ENCODE assay signal across 23 cellular contexts in genomic region chr6:8736046-8736877, GRCh38.
DNase-seq lines count a peak whose midpoint lies in the region; ATAC-seq and TF ChIP-seq lines count a peak whose summit lies in the region.
"Had no signal": no experiment of that assay in that cellular context is flagged by ENCODE, and none has a peak within 500 bp of the region (broad histone marks: within the 10 kb centered on the region; RNA-seq: fewer than 3 reads in every experiment).

No MANE protein-coding gene starts in this region.

- H3K27ac ChIP-seq in lower lobe of right lung, result no peak overlapping the region
- H3K27ac ChIP-seq: left ventricle myocardium inferior, pancreas had no signal

- H3K9me3 ChIP-seq in lower lobe of right lung, result no peaks in the 10 kb centered on the region
- H3K9me3 ChIP-seq: pancreas had no signal

- intact Hi-C loops in lower lobe of right lung (cut with DNase I), result no loop called here

- in situ Hi-C loops in SK-MEL-5 (cut with HindIII; ENCODE audit: low pct_unique_long_range_greater_than_20kb, low sequenced_read_pairs), result no loop called here

- DNase-seq in H4 (ENCODE audit: low spot score) (peak; percentile 10), SK-MEL-5 (ENCODE audit: low read depth, low spot score) (peak; percentile 45), epithelial cell of esophagus (ENCODE audit: low read depth) (peak; percentile 7), retinal pigment epithelial cell (ENCODE audit: low read depth) (peak; percentile 19), lower lobe of right lung (no peak), NCI-H1417 (lab: John Stamatoyannopoulos, UW) (no peak)
- DNase-seq: activated B cell treated with CpG ODN at 0.5 μM for 24 hours; activated CD4-positive, alpha-beta T cell treated with anti-CD3 and anti-CD28 coated beads, Interleukin-2, amount 50 U/mL, for 48 hours; activated CD8-positive, alpha-beta memory T cell treated with anti-CD3 and anti-CD28 coated beads, Interleukin-2, amount 50 U/mL, for 48 hours; CD4-positive, alpha-beta memory T cell; DMS53; effector CD8-positive, alpha-beta T cell; erythroblast; H7; KG1; left ventricle myocardium inferior; NCI-H187 treated with DMSO at 0.1 percent for 48 hours; nephron progenitor cell; pancreas; stimulated activated naive CD8-positive, alpha-beta T cell treated with anti-CD3 and anti-CD28 coated beads, Interleukin-15, amount 100 ng/mL, for 72 hours; trophoblast cell had no signal

- no peak for TF ChIP-seq CTCF in epithelial cell of esophagus (IDR thresholded peaks at IDR 0.05; ENCODE audit: insufficient read depth, low read depth, low read length, missing control alignments)
- TF ChIP-seq CTCF in retinal pigment epithelial cell (conservative IDR thresholded peaks at IDR 0.05; ENCODE audit: low read depth, low read length), result no peak
- no peak for TF ChIP-seq CTCF in lower lobe of right lung (IDR thresholded peaks at IDR 0.05)

- ATAC-seq in GM18519 (IDR thresholded peaks at IDR 0.05; ENCODE audit: low FRiP score, unreplicated experiment) (no peak), lower lobe of right lung (no peak)
- ATAC-seq: activated naive CD4-positive, alpha-beta T cell treated with anti-CD3 and anti-CD28 coated beads, Interleukin-2, amount 50 U/mL, for 72 hours; pancreas; stimulated activated naive CD8-positive, alpha-beta T cell treated with anti-CD3 and anti-CD28 coated beads, Interleukin-15, amount 100 ng/mL, for 72 hours had no signal

- no peaks in the 10 kb centered on the region for H3K36me3 ChIP-seq in lower lobe of right lung
- H3K36me3 ChIP-seq: left ventricle myocardium inferior, pancreas had no signal

- H3K4me3 ChIP-seq in epithelial cell of esophagus (ENCODE audit: low read length) (no peak overlapping the region), retinal pigment epithelial cell (ENCODE audit: low read length) (no peak overlapping the region), lower lobe of right lung (no peak overlapping the region)
- H3K4me3 ChIP-seq: left ventricle myocardium inferior, pancreas had no signal

- H3K27me3 ChIP-seq in lower lobe of right lung (ENCODE audit: low read depth), result no peaks in the 10 kb centered on the region
- H3K27me3 ChIP-seq: pancreas had no signal

- no peaks in the 10 kb centered on the region for H3K4me1 ChIP-seq in lower lobe of right lung
- H3K4me1 ChIP-seq: left ventricle myocardium inferior, pancreas had no signal

Comparison
In these comparisons a context has a peak if more than half of its experiments do, and no peak if none do; other contexts are left out.
1. DNase-seq: peak in H4 (single experiment), SK-MEL-5 (single experiment), epithelial cell of esophagus (single experiment) and retinal pigment epithelial cell (single experiment); none in lower lobe of right lung (single experiment) and NCI-H1417 (0 of 3).